ENCODE assay signal across 1 cellular context in the genomic region with DNA sequence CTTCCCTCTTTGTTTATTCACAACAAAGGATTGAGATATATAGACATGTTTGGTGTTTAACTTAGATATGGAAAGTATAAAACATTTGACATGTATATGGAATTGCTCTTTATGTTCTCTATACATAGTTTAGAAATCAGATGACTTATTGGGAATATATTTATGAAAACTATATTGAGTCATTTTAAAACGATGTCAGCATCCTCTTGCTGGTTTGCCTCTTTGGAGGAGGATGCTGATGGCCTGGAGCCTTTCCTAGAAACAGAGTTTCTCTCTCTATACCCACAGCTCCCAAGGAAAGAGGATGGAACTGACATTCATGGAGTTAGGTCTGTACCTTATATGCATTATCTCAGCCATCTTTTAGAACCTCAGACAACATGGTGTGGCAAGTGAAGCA.
TF ChIP-seq lines count a peak whose summit lies in the region.

No MANE protein-coding gene starts in this region.

TF ChIP-seq in GM23338, 12 proteins besides CTCF, POLR2A, EP300 and RAD21:
- TF ChIP-seq EZH2 (IDR thresholded peaks at IDR 0.05; ENCODE audit: low read depth, unreplicated experiment) (no peak), JUNB (IDR thresholded peaks at IDR 0.05; ENCODE audit: unreplicated experiment) (no peak), ZNF462 (CRISPR knock-in tag; IDR thresholded peaks at IDR 0.05) (no peak), CREB1 (CRISPR knock-in tag; IDR thresholded peaks at IDR 0.05; ENCODE audit: low read depth) (no peak), POLR2AphosphoS5 (IDR thresholded peaks at IDR 0.05; ENCODE audit: low read depth) (no peak), STAT1 (IDR thresholded peaks at IDR 0.05; ENCODE audit: unreplicated experiment) (no peak), EZH2phosphoT487 (IDR thresholded peaks at IDR 0.05; ENCODE audit: unreplicated experiment) (no peak), NANOG (IDR thresholded peaks at IDR 0.05; ENCODE audit: borderline replicate concordance) (no peak), ZNF331 (CRISPR knock-in tag; IDR thresholded peaks at IDR 0.05; ENCODE audit: low read depth) (no peak), ZNF114 (CRISPR knock-in tag; IDR thresholded peaks at IDR 0.05) (no peak), ETS1 (IDR thresholded peaks at IDR 0.05) (no peak)
- TF ChIP-seq, protein P1, sequence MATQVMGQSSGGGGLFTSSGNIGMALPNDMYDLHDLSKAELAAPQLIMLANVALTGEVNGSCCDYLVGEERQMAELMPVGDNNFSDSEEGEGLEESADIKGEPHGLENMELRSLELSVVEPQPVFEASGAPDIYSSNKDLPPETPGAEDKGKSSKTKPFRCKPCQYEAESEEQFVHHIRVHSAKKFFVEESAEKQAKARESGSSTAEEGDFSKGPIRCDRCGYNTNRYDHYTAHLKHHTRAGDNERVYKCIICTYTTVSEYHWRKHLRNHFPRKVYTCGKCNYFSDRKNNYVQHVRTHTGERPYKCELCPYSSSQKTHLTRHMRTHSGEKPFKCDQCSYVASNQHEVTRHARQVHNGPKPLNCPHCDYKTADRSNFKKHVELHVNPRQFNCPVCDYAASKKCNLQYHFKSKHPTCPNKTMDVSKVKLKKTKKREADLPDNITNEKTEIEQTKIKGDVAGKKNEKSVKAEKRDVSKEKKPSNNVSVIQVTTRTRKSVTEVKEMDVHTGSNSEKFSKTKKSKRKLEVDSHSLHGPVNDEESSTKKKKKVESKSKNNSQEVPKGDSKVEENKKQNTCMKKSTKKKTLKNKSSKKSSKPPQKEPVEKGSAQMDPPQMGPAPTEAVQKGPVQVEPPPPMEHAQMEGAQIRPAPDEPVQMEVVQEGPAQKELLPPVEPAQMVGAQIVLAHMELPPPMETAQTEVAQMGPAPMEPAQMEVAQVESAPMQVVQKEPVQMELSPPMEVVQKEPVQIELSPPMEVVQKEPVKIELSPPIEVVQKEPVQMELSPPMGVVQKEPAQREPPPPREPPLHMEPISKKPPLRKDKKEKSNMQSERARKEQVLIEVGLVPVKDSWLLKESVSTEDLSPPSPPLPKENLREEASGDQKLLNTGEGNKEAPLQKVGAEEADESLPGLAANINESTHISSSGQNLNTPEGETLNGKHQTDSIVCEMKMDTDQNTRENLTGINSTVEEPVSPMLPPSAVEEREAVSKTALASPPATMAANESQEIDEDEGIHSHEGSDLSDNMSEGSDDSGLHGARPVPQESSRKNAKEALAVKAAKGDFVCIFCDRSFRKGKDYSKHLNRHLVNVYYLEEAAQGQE (IDR thresholded peaks at IDR 0.05; ENCODE audit: unreplicated experiment): no peak
TF ChIP-seq in GM23338: peak in this region for 0.
